Comparison of ENCODE assay signal across 32 cellular contexts in the genomic region with DNA sequence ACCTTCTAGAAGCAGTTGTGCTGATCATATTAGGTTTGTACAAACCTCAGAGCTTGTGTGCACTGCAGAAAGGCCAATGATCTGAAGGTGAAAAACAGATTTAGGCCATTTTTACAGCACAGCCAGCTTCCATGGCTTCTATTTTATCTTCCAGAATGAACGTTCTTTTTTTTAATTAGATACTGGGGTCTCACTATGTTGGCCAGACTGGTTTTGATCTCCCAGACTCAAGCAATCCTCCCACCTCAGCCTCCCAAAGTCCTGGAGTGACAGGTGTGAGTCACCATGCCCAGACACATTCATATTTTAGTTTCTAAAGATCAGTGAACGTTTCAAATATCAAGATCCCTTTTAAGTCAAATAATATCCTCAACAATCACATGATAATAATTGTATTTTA.
"Had no signal": no experiment of that assay in that cellular context is flagged by ENCODE, and none has a peak within 500 bp of the region (broad histone marks: within the 10 kb centered on the region; RNA-seq: fewer than 3 reads in every experiment).

No MANE protein-coding gene starts in this region.

- H3K4me3 ChIP-seq: Peyer's patch, SJSA1 had no signal

- H3K4me1 Mint-ChIP-seq: activated CD4-positive, alpha-beta T cell treated with anti-CD3 and anti-CD28 coated beads for 36 hours; activated CD4-positive, alpha-beta T cell treated with anti-CD3 and anti-CD28 coated beads, Interleukin-2, amount 10 ng/mL, durations not matched to agents 7 days and 5 days had no signal

- DNase-seq: activated CD4-positive, alpha-beta memory T cell treated with anti-CD3 and anti-CD28 coated beads for 36 hours; activated CD4-positive, alpha-beta T cell treated with anti-CD3 and anti-CD28 coated beads for 36 hours; activated CD4-positive, alpha-beta T cell treated with anti-CD3 and anti-CD28 coated beads, Interleukin-2, amount 10 ng/mL, durations not matched to agents 7 days and 5 days; activated effector memory CD4-positive, alpha-beta T cell treated with Interleukin-2 at 50 U/mL for 16 hours; activated naive CD4-positive, alpha-beta T cell treated with anti-CD3 and anti-CD28 coated beads, Interleukin-2, amount 50 U/mL, for 16 hours; activated naive CD8-positive, alpha-beta T cell treated with anti-CD3 and anti-CD28 coated beads for 36 hours; activated T-cell treated with anti-CD3 and anti-CD28 coated beads for 4 hours; activated T-cell treated with anti-CD3 and anti-CD28 coated beads, Interleukin-2, amount 50 U/mL, for 4 hours; amniotic stem cell; aorta; brain microvascular endothelial cell; central memory CD4-positive, alpha-beta T cell; MM.1S; MV-4-11; NCI-H1092; NCI-H1436 treated with DMSO at 0.1 percent for 48 hours; NCI-H1694 treated with DMSO at 0.1 percent for 48 hours; NCI-H2171; NCI-H510A; NCI-H526; NK-92 treated with Interleukin-12 subunit alpha and Interleukin-12 subunit beta, amount 100 ng/mL, for 24 hours; PC-3; Peyer's patch; RPMI8226; SHP77 treated with DMSO at 0.1 percent for 48 hours; SK-N-SH had no signal

- H3K27ac ChIP-seq: brain microvascular endothelial cell, KMS-11, Peyer's patch, SJSA1 had no signal

- ATAC-seq: activated CD4-positive, alpha-beta T cell treated with anti-CD3 and anti-CD28 coated beads for 36 hours; activated CD4-positive, CD25-positive, alpha-beta regulatory T cell treated with anti-CD3 and anti-CD28 coated beads, Interleukin-2, amount 50 U/mL, for 24 hours; activated T-cell treated with anti-CD3 and anti-CD28 coated beads, Interleukin-2, amount 50 U/mL, for 4 hours; PC-3 had no signal

- H3K4me3 Mint-ChIP-seq: activated CD4-positive, alpha-beta memory T cell treated with anti-CD3 and anti-CD28 coated beads for 36 hours; activated CD4-positive, alpha-beta T cell treated with anti-CD3 and anti-CD28 coated beads for 36 hours; activated CD4-positive, alpha-beta T cell treated with anti-CD3 and anti-CD28 coated beads, Interleukin-2, amount 10 ng/mL, durations not matched to agents 7 days and 5 days; activated naive CD8-positive, alpha-beta T cell treated with anti-CD3 and anti-CD28 coated beads for 36 hours; activated T-cell treated with anti-CD3 and anti-CD28 coated beads, Interleukin-2, amount 50 U/mL, for 4 hours; activated T-helper 1 cell treated with anti-CD3 and anti-CD28 coated beads, Interleukin-12 subunit alpha, Interleukin-12 subunit beta, Interleukin-2, Interleukin-4 antibody, amounts not matched to agents 30 ng/mL and 10 ng/mL and 1 ng/mL, durations not matched to agents 14 hours and 24 hours and 36 hours; T-helper 1 cell treated with Interleukin-12 subunit alpha and Interleukin-12 subunit beta and Interleukin-4 antibody, amounts not matched to agents 30 μg/mL and 1 μg/mL, for 36 hours; T-helper 2 cell treated with Interferon-gamma antibody and Interleukin-4, amounts not matched to agents 5 μg/mL and 100 μg/mL, for 36 hours had no signal

- H3K9me3 Mint-ChIP-seq: activated CD4-positive, alpha-beta memory T cell treated with anti-CD3 and anti-CD28 coated beads for 36 hours; activated CD4-positive, alpha-beta T cell treated with anti-CD3 and anti-CD28 coated beads, Interleukin-2, amount 10 ng/mL, durations not matched to agents 7 days and 5 days; activated naive CD8-positive, alpha-beta T cell treated with anti-CD3 and anti-CD28 coated beads for 36 hours; activated T-cell treated with anti-CD3 and anti-CD28 coated beads, Interleukin-2, amount 50 U/mL, for 4 hours; activated T-helper 1 cell treated with anti-CD3 and anti-CD28 coated beads, Interleukin-12 subunit alpha, Interleukin-12 subunit beta, Interleukin-2, Interleukin-4 antibody, amounts not matched to agents 30 ng/mL and 10 ng/mL and 1 ng/mL, durations not matched to agents 14 hours and 24 hours and 36 hours; T-helper 1 cell treated with Interleukin-12 subunit alpha and Interleukin-12 subunit beta and Interleukin-4 antibody, amounts not matched to agents 30 μg/mL and 1 μg/mL, for 36 hours; T-helper 2 cell treated with Interferon-gamma antibody and Interleukin-4, amounts not matched to agents 5 μg/mL and 100 μg/mL, for 36 hours had no signal

- H3K27me3 Mint-ChIP-seq: activated CD4-positive, alpha-beta memory T cell treated with anti-CD3 and anti-CD28 coated beads for 36 hours; activated CD4-positive, alpha-beta T cell treated with anti-CD3 and anti-CD28 coated beads for 36 hours; activated CD4-positive, alpha-beta T cell treated with anti-CD3 and anti-CD28 coated beads, Interleukin-2, amount 10 ng/mL, durations not matched to agents 7 days and 5 days; activated naive CD8-positive, alpha-beta T cell treated with anti-CD3 and anti-CD28 coated beads for 36 hours had no signal

- H3K27ac Mint-ChIP-seq: activated CD4-positive, alpha-beta memory T cell treated with anti-CD3 and anti-CD28 coated beads for 36 hours; activated CD4-positive, alpha-beta T cell treated with anti-CD3 and anti-CD28 coated beads for 36 hours; activated CD4-positive, alpha-beta T cell treated with anti-CD3 and anti-CD28 coated beads, Interleukin-2, amount 10 ng/mL, durations not matched to agents 7 days and 5 days; activated naive CD8-positive, alpha-beta T cell treated with anti-CD3 and anti-CD28 coated beads for 36 hours; activated T-helper 1 cell treated with anti-CD3 and anti-CD28 coated beads, Interleukin-12 subunit alpha, Interleukin-12 subunit beta, Interleukin-2, Interleukin-4 antibody, amounts not matched to agents 30 ng/mL and 10 ng/mL and 1 ng/mL, durations not matched to agents 14 hours and 24 hours and 36 hours; T-helper 1 cell treated with Interleukin-12 subunit alpha and Interleukin-12 subunit beta and Interleukin-4 antibody, amounts not matched to agents 30 μg/mL and 1 μg/mL, for 36 hours; T-helper 2 cell treated with Interferon-gamma antibody and Interleukin-4, amounts not matched to agents 5 μg/mL and 100 μg/mL, for 36 hours had no signal

- H3K36me3 Mint-ChIP-seq: activated CD4-positive, alpha-beta memory T cell treated with anti-CD3 and anti-CD28 coated beads for 36 hours; activated naive CD8-positive, alpha-beta T cell treated with anti-CD3 and anti-CD28 coated beads for 36 hours had no signal

- H3K27me3 ChIP-seq: brain microvascular endothelial cell, Peyer's patch, SJSA1 had no signal
